In genomic region chr11:129695543-129696308, GRCh38 we compare ENCODE assay signal across 8 cellular contexts.
A peak's percentile ranks its signal among the peaks of the same experiment; 100 is the strongest.
DNase-seq lines count a peak whose midpoint lies in the region; ATAC-seq and TF ChIP-seq lines count a peak whose summit lies in the region.

No MANE protein-coding gene starts in this region.

- peak overlapping the region; percentile 81 for H3K4me3 Mint-ChIP-seq in neural crest cell

- H3K79me2 ChIP-seq in fibroblast of lung (ENCODE audit: control insufficient read depth, insufficient read depth, low read length): no peaks in the 10 kb centered on the region

- ATAC-seq in GM18868 (IDR thresholded peaks at IDR 0.05; ENCODE audit: unreplicated experiment) (peak; percentile 89), HG03095 (IDR thresholded peaks at IDR 0.05; ENCODE audit: unreplicated experiment) (peak; percentile 82)

- POLR2A ChIA-PET in AG04450 (lab: Yijun Ruan, JAX): no interaction called here

- H3K4me2 ChIP-seq in fibroblast of lung (ENCODE audit: extremely low read depth, insufficient read depth, low read length): peak overlapping the region; percentile 75

- H3K9me3 ChIP-seq in AG04450 (ENCODE audit: control insufficient read depth, insufficient read depth, low read length) (no peaks in the 10 kb centered on the region; the same call in 1 of the 2 replicates), fibroblast of lung (ENCODE audit: control insufficient read depth, insufficient read depth, low read depth, low read length) (no peaks in the 10 kb centered on the region)

- H3K36me3 ChIP-seq in fibroblast of lung (ENCODE audit: control insufficient read depth, insufficient read depth, low read length): no peaks in the 10 kb centered on the region

- CTCF ChIA-PET in AG04450 (lab: Charles Lee): interaction anchor here (0.6 to 2.7 kb wide), 21 partner anchors 15 to 577 kb away, joined by 3 to 24 read pairs (median 4); partner anchors contain the start of gene BARX2

- H3K27me3 Mint-ChIP-seq in neural crest cell (ENCODE audit: low read depth): peaks cover 56% of the 10 kb centered on the region

- H3K27ac ChIP-seq in AG04450 (ENCODE audit: low read depth, low read length): no peak overlapping the region
- H3K27ac ChIP-seq in fibroblast of lung (ENCODE audit: insufficient read depth, low read length): no peak overlapping the region

- peak; percentile 72 for TF ChIP-seq CTCF in AG04450 (IDR thresholded peaks at IDR 0.05; ENCODE audit: low read depth, low read length)
- TF ChIP-seq CTCF in fibroblast of lung (conservative IDR thresholded peaks at IDR 0.05 in 1 of 2, IDR thresholded peaks at IDR 0.05 in 1 of 2; ENCODE audit: low read depth in 1 of 2, low read length in 2 of 2): peak; percentile 66 to 79
- peak; percentile 70 for TF ChIP-seq CTCF in neural crest cell (conservative IDR thresholded peaks at IDR 0.05)

- no peaks in the 10 kb centered on the region for H3K36me3 Mint-ChIP-seq in neural crest cell (ENCODE audit: low read depth)

- H3K4me1 Mint-ChIP-seq in neural crest cell: peaks cover 7% of the 10 kb centered on the region

- H3K27me3 ChIP-seq in AG04450 (ENCODE audit: control insufficient read depth, insufficient read depth, low read length) (peaks cover 4% of the 10 kb centered on the region), fibroblast of lung (ENCODE audit: control insufficient read depth, insufficient read depth, low read length) (no peaks in the 10 kb centered on the region)

- H3K9ac ChIP-seq in fibroblast of lung (ENCODE audit: insufficient read depth, low read length): no peak overlapping the region

- H3K9me3 Mint-ChIP-seq in neural crest cell: no peaks in the 10 kb centered on the region

- no peak for DNase-seq in AG04450 (ENCODE audit: low read depth, low spot score)
- DNase-seq in NCI-H526 treated with DMSO at 0.1 percent for 48 hours (lab: John Stamatoyannopoulos, UW): peak; percentile 93
- peak; percentile 85 for DNase-seq in activated CD8-positive, alpha-beta memory T cell treated with anti-CD3 and anti-CD28 coated beads, Interleukin-2, amount 50 U/mL, for 48 hours
- DNase-seq in fibroblast of lung (ENCODE audit: low read depth in 2 of 2): peak; percentile 25 to 39
- peak; percentile 80 for DNase-seq in neural crest cell (ENCODE audit: low read depth, low spot score)
- DNase-seq in superior temporal gyrus (ENCODE audit: extremely low spot score): peak; percentile 55

- H4K20me1 ChIP-seq in fibroblast of lung (ENCODE audit: control insufficient read depth, extremely low read depth, insufficient read depth, low read length): no peaks in the 10 kb centered on the region

- H3K4me3 ChIP-seq in AG04450 (ENCODE audit: low read depth, low read length) (peak overlapping the region; percentile 32), fibroblast of lung (replicated peaks in 1 of 4; ENCODE audit: control extremely low read depth in 1 of 4, insufficient read depth in 1 of 4, low read depth in 3 of 4, low read length in 4 of 4) (peak overlapping the region in 3 of 4 experiments; percentile 21 to 47 (median 35))

- no peaks in the 10 kb centered on the region for H3K4me1 ChIP-seq in fibroblast of lung (ENCODE audit: control insufficient read depth, extremely low read depth, insufficient read depth, low read length)

- no peak overlapping the region for H3K27ac Mint-ChIP-seq in neural crest cell (ENCODE audit: unreplicated experiment)

- peak overlapping the region; percentile 20 for H2AFZ ChIP-seq in fibroblast of lung (ENCODE audit: low read length)
